ENCODE assay signal across 1 cellular context in the genomic region with DNA sequence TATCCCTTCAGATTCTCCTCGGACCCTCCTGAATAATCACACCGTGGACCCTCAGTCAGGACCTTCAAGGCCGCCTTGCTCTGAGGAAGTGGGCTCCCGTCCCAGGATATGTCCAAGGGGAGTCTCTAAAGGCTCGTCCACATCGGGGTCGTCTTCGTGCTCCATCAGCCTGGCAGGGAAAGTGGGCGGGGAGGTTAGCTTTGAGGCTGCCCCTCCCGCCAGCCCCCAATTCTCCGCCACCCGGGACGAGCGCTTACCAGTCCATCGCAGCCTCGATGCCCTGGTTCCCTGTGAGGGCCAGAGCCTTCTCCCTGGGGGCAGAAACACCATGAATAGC.
TF ChIP-seq lines count a peak whose summit lies in the region.

No MANE protein-coding gene starts in this region.

TF ChIP-seq in SK-N-SH treated with all-trans-retinoic acid at 6 μM for 48 hours, 23 proteins besides CTCF, POLR2A, EP300 and RAD21 (continued from another document):
- TF ChIP-seq CSDC2 (CRISPR knock-in tag; IDR thresholded peaks at IDR 0.05) = no peak
- TF ChIP-seq ZNF8 (CRISPR knock-in tag; IDR thresholded peaks at IDR 0.05) = no peak
